In genomic region chr14:30673071-30673470, GRCh38 we compare ENCODE assay signal across 25 cellular contexts.
"Had no signal": no experiment of that assay in that cellular context is flagged by ENCODE, and none has a peak within 500 bp of the region (broad histone marks: within the 10 kb centered on the region; RNA-seq: fewer than 3 reads in every experiment).

No MANE protein-coding gene starts in this region.

- H3K4me3 Mint-ChIP-seq: endodermal cell; memory B cell; naive B cell; nephron; stimulated activated memory B cell treated with anti-CD40 and anti-IgM and Interleukin-4, amounts not matched to agents 10 μg/mL and 1 μg/mL and 100 μg/mL, for 72 hours; stimulated activated naive CD8-positive, alpha-beta T cell treated with anti-CD3 and anti-CD28 coated beads, Interleukin-15, Interleukin-2, amounts not matched to agents 100 ng/mL and 50 ng/mL, for 24 hours had no signal

- FAIRE-seq: keratinocyte had no signal

- H3K27me3 Mint-ChIP-seq: memory B cell; naive B cell; stimulated activated memory B cell treated with anti-CD40 and anti-IgM and Interleukin-4, amounts not matched to agents 10 μg/mL and 1 μg/mL and 100 μg/mL, for 72 hours; stimulated activated naive CD8-positive, alpha-beta T cell treated with anti-CD3 and anti-CD28 coated beads, Interleukin-15, Interleukin-2, amounts not matched to agents 100 ng/mL and 50 ng/mL, for 24 hours had no signal

- H3K27me3 ChIP-seq: colonic mucosa, gastroesophageal sphincter, right lobe of liver, spleen, tibial artery, upper lobe of left lung, uterus had no signal

- H3K36me3 ChIP-seq: colonic mucosa, prostate gland, uterus had no signal

- H3K9ac ChIP-seq: parathyroid adenoma had no signal

- H3K9me3 Mint-ChIP-seq: endodermal cell; memory B cell; naive B cell; stimulated activated memory B cell treated with anti-CD40 and anti-IgM and Interleukin-4, amounts not matched to agents 10 μg/mL and 1 μg/mL and 100 μg/mL, for 72 hours; stimulated activated naive CD8-positive, alpha-beta T cell treated with anti-CD3 and anti-CD28 coated beads, Interleukin-15, Interleukin-2, amounts not matched to agents 100 ng/mL and 50 ng/mL, for 24 hours had no signal

- H3K27ac ChIP-seq: colonic mucosa, gastroesophageal sphincter, lower lobe of right lung, parathyroid adenoma, prostate gland, right lobe of liver, spleen, tibial artery, upper lobe of left lung, uterus had no signal

- H3K4me1 Mint-ChIP-seq: memory B cell; naive B cell; nephron; stimulated activated memory B cell treated with anti-CD40 and anti-IgM and Interleukin-4, amounts not matched to agents 10 μg/mL and 1 μg/mL and 100 μg/mL, for 72 hours had no signal

- H3K9me3 ChIP-seq: colonic mucosa, gastroesophageal sphincter, left ventricle myocardium inferior, lower lobe of right lung, prostate gland, right lobe of liver, spleen, tibial artery, upper lobe of left lung, uterus had no signal

- ATAC-seq: gastroesophageal sphincter; left cardiac atrium; lower lobe of right lung; right lobe of liver; stimulated activated memory B cell treated with anti-CD40 and anti-IgM and Interleukin-4, amounts not matched to agents 10 μg/mL and 1 μg/mL and 100 μg/mL, for 72 hours had no signal

- H3K4me3 ChIP-seq: colonic mucosa, gastroesophageal sphincter, left ventricle myocardium inferior, lower lobe of right lung, prostate gland, right lobe of liver, spleen, tibial artery, upper lobe of left lung, uterus had no signal

- H3K4me1 ChIP-seq: colonic mucosa, gastroesophageal sphincter, lower lobe of right lung, parathyroid adenoma, prostate gland, right lobe of liver, spleen, tibial artery, upper lobe of left lung, uterus had no signal

- DNase-seq: colonic mucosa; effector CD4-positive, alpha-beta T cell; endodermal cell; glutamatergic neuron; left cardiac atrium; left ventricle myocardium inferior; lower lobe of right lung; naive B cell; occipital lobe; right lobe of liver; spleen; stimulated activated CD4-positive, alpha-beta T cell treated with anti-CD3 and anti-CD28 coated beads, Interleukin-15, amount 100 ng/mL, for 24 hours; stimulated activated CD4-positive, alpha-beta T cell treated with anti-CD3 and anti-CD28 coated beads, Interleukin-1b, Interleukin-23, amount 100 ng/mL, for 48 hours; stimulated activated CD4-positive, alpha-beta T cell treated with anti-CD3 and anti-CD28 coated beads, Interleukin-4, amount 100 ng/mL, for 24 hours; tibial artery; upper lobe of left lung; uterus had no signal

- H3K27ac Mint-ChIP-seq: endodermal cell; memory B cell; nephron; stimulated activated memory B cell treated with anti-CD40 and anti-IgM and Interleukin-4, amounts not matched to agents 10 μg/mL and 1 μg/mL and 100 μg/mL, for 72 hours; stimulated activated naive CD8-positive, alpha-beta T cell treated with anti-CD3 and anti-CD28 coated beads, Interleukin-15, Interleukin-2, amounts not matched to agents 100 ng/mL and 50 ng/mL, for 24 hours had no signal
